ENCODE assay signal across 1 cellular context in the genomic region with DNA sequence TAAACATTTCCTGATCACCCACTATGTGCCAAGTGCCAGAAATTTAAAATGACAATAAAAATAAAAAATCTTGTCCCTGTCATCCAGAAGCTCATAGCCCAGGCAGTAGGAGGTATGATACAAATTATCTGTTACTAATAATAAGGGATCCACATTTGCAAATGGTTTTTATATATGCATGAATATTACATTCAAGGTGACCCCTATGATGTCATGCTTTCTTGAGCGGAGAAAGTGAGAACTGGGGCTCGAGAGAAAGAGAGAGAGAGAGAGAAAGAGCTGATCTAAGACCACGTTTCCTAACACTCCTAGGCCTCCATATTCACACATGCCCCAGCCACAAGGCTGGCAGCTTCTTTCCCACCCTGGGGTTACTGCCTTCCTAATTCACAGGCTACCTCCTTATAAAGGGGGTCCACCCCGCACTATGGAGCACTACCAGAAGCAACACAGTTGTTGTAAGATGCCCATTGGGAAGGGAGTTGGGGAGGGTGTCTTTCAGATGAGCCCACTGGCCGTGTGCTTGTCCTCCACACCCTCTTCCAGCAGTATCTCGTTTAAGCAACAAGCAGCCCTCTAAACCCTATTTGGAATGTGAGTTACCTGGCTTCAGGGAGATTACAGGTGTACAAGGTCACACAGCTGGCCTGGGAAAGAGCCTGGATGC.
TF ChIP-seq lines count a peak whose summit lies in the region.

No MANE protein-coding gene starts in this region.

TF ChIP-seq in WTC11, 78 proteins besides CTCF, POLR2A, EP300 and RAD21:
- TF ChIP-seq NFATC4 (CRISPR knock-in tag; IDR thresholded peaks at IDR 0.05) (no peak), IRF2 (CRISPR knock-in tag; IDR thresholded peaks at IDR 0.05; ENCODE audit: borderline replicate concordance, low read depth) (no peak), ZNF396 (CRISPR knock-in tag; IDR thresholded peaks at IDR 0.05; ENCODE audit: borderline replicate concordance) (no peak), EMX1 (CRISPR knock-in tag; IDR thresholded peaks at IDR 0.05) (no peak)
- TF ChIP-seq, protein P1, sequence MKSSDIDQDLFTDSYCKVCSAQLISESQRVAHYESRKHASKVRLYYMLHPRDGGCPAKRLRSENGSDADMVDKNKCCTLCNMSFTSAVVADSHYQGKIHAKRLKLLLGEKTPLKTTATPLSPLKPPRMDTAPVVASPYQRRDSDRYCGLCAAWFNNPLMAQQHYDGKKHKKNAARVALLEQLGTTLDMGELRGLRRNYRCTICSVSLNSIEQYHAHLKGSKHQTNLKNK (CRISPR knock-in tag; IDR thresholded peaks at IDR 0.05) = no peak
